24 cellular contexts compared by ENCODE assay signal in genomic region chr14:42548349-42548748, GRCh38.
DNase-seq lines count a peak whose midpoint lies in the region; ATAC-seq and TF ChIP-seq lines count a peak whose summit lies in the region.
"Had no signal": no experiment of that assay in that cellular context is flagged by ENCODE, and none has a peak within 500 bp of the region (broad histone marks: within the 10 kb centered on the region; RNA-seq: fewer than 3 reads in every experiment).

No MANE protein-coding gene starts in this region.

- intact Hi-C loops in Right ventricle myocardium superior (cut with DNase I) (no loop called here), right cardiac atrium (cut with DNase I) (no loop called here)

- H3K4me3 ChIP-seq in right cardiac atrium (ENCODE audit: low read length) (no peak overlapping the region), Karpas-422 (ENCODE audit: low read length) (no peak overlapping the region), fibroblast of pulmonary artery (replicated peaks; ENCODE audit: low read depth, low read length) (no peak overlapping the region)
- H3K4me3 ChIP-seq: A549; BLaER1 treated with 17β-estradiol and CSF1 and Interleukin-3, amounts not matched to agents 10 nM and 100 nM; GM12878 had no signal

- H3K4me2 ChIP-seq in Karpas-422 (ENCODE audit: low read depth, low read length, poor library complexity, severe bottlenecking) = no peak overlapping the region
- H3K4me2 ChIP-seq: A549; BLaER1 treated with 17β-estradiol and CSF1 and Interleukin-3, amounts not matched to agents 10 nM and 100 nM had no signal

- H3K27ac ChIP-seq in right cardiac atrium (ENCODE audit: low read length) (no peak overlapping the region), Karpas-422 (ENCODE audit: low read length) (no peak overlapping the region)
- H3K27ac ChIP-seq: A549; BLaER1 treated with 17β-estradiol and CSF1 and Interleukin-3, amounts not matched to agents 10 nM and 100 nM had no signal

- DNase-seq in Right ventricle myocardium superior = no peak
- DNase-seq in right cardiac atrium = no peak
- no peak for DNase-seq in Karpas-422
- DNase-seq in fibroblast of pulmonary artery (ENCODE audit: low read depth) = peak; percentile 24
- no peak for DNase-seq in stimulated activated effector memory CD8-positive, alpha-beta T cell treated with anti-CD3 and anti-CD28 coated beads, Interleukin-12 subunit alpha, Interleukin-12 subunit beta, amount 100 ng/mL, for 72 hours (ENCODE audit: low spot score in 2 of 2)
- no peak for DNase-seq in RPMI8226
- DNase-seq in activated CD4-positive, alpha-beta T cell treated with anti-CD3 and anti-CD28 coated beads, Interleukin-2, amount 50 U/mL, for 4 hours = no peak
- DNase-seq: 8988T; ACHN; AML-193; BE2C; CD4-positive, alpha-beta T cell; CD8-positive, alpha-beta memory T cell; DMS 273 treated with DMSO at 0.1 percent for 48 hours; DMS79; EL; GDM1; GOT3; H7; HCEC 1CT had no signal

- H3K9ac ChIP-seq in Karpas-422 (ENCODE audit: low read length) = no peak overlapping the region
- H3K9ac ChIP-seq: BLaER1 treated with 17β-estradiol and CSF1 and Interleukin-3, amounts not matched to agents 10 nM and 100 nM had no signal

- peaks cover 19% of the 10 kb centered on the region for H3K9me3 Mint-ChIP-seq in stimulated activated effector memory CD8-positive, alpha-beta T cell treated with anti-CD3 and anti-CD28 coated beads, Interleukin-12 subunit alpha, Interleukin-12 subunit beta, amount 100 ng/mL, for 72 hours

- TF ChIP-seq CTCF in fibroblast of pulmonary artery (IDR thresholded peaks at IDR 0.05; ENCODE audit: low read length, missing control alignments) = no peak

- no peaks in the 10 kb centered on the region for H3K27me3 ChIP-seq in right cardiac atrium (ENCODE audit: control insufficient read depth, insufficient read depth)
- H3K27me3 ChIP-seq in Karpas-422 (ENCODE audit: low read length) = no peaks in the 10 kb centered on the region
- H3K27me3 ChIP-seq: BE2C; BLaER1 treated with 17β-estradiol and CSF1 and Interleukin-3, amounts not matched to agents 10 nM and 100 nM had no signal

- H3K27ac Mint-ChIP-seq in stimulated activated effector memory CD8-positive, alpha-beta T cell treated with anti-CD3 and anti-CD28 coated beads, Interleukin-12 subunit alpha, Interleukin-12 subunit beta, amount 100 ng/mL, for 72 hours = no peak overlapping the region
- H3K27ac Mint-ChIP-seq: CD14-positive monocyte; CD4-positive, alpha-beta T cell; CD8-positive, alpha-beta memory T cell had no signal

- no peaks in the 10 kb centered on the region; the same call in 1 of the 2 replicates for H3K36me3 ChIP-seq in Karpas-422 (ENCODE audit: insufficient read depth, low read length)
- H3K36me3 ChIP-seq: BE2C; BLaER1 treated with 17β-estradiol and CSF1 and Interleukin-3, amounts not matched to agents 10 nM and 100 nM had no signal

- H2AFZ ChIP-seq in Karpas-422 (ENCODE audit: low read length) = peak overlapping the region; percentile 41

- H3K9me3 ChIP-seq in right cardiac atrium (ENCODE audit: control insufficient read depth, low read length) (no peaks in the 10 kb centered on the region), Karpas-422 (ENCODE audit: low read length) (peaks cover 7% of the 10 kb centered on the region)
- H3K9me3 ChIP-seq: A549; BE2C; BLaER1 treated with 17β-estradiol and CSF1 and Interleukin-3, amounts not matched to agents 10 nM and 100 nM had no signal

- no peaks in the 10 kb centered on the region for H3K4me1 ChIP-seq in right cardiac atrium (ENCODE audit: control insufficient read depth, insufficient read depth, low read length)
- no peaks in the 10 kb centered on the region for H3K4me1 ChIP-seq in Karpas-422 (ENCODE audit: low read length)
- H3K4me1 ChIP-seq: A549; BE2C; BLaER1 treated with 17β-estradiol and CSF1 and Interleukin-3, amounts not matched to agents 10 nM and 100 nM had no signal

- H3K79me2 ChIP-seq in Karpas-422 (ENCODE audit: low read length) = no peaks in the 10 kb centered on the region

- H3K4me3 Mint-ChIP-seq in stimulated activated effector memory CD8-positive, alpha-beta T cell treated with anti-CD3 and anti-CD28 coated beads, Interleukin-12 subunit alpha, Interleukin-12 subunit beta, amount 100 ng/mL, for 72 hours = no peak overlapping the region
- H3K4me3 Mint-ChIP-seq: CD14-positive monocyte; CD4-positive, alpha-beta T cell; CD8-positive, alpha-beta memory T cell had no signal

- H3K36me3 Mint-ChIP-seq in stimulated activated effector memory CD8-positive, alpha-beta T cell treated with anti-CD3 and anti-CD28 coated beads, Interleukin-12 subunit alpha, Interleukin-12 subunit beta, amount 100 ng/mL, for 72 hours = no peaks in the 10 kb centered on the region
- H3K36me3 Mint-ChIP-seq: CD14-positive monocyte; CD8-positive, alpha-beta memory T cell had no signal

- no peaks in the 10 kb centered on the region for H4K20me1 ChIP-seq in Karpas-422 (ENCODE audit: insufficient read depth, low read depth, low read length)
- H4K20me1 ChIP-seq: BLaER1 treated with 17β-estradiol and CSF1 and Interleukin-3, amounts not matched to agents 10 nM and 100 nM had no signal

- no peaks in the 10 kb centered on the region for H3K4me1 Mint-ChIP-seq in stimulated activated effector memory CD8-positive, alpha-beta T cell treated with anti-CD3 and anti-CD28 coated beads, Interleukin-12 subunit alpha, Interleukin-12 subunit beta, amount 100 ng/mL, for 72 hours
- H3K4me1 Mint-ChIP-seq: CD14-positive monocyte; CD8-positive, alpha-beta memory T cell had no signal

- H3K9me2 ChIP-seq in Karpas-422 (replicated peaks; ENCODE audit: insufficient read depth, low read length) = no peaks in the 10 kb centered on the region

- peak; percentile 81 for ATAC-seq in Right ventricle myocardium superior (ENCODE audit: poor library complexity)
- no peak for ATAC-seq in right cardiac atrium
- ATAC-seq in stimulated activated effector memory CD8-positive, alpha-beta T cell treated with anti-CD3 and anti-CD28 coated beads, Interleukin-12 subunit alpha, Interleukin-12 subunit beta, amount 100 ng/mL, for 72 hours = peak; percentile 16
- ATAC-seq: A549, GM12878 had no signal

Comparison
In these comparisons a context has a peak if more than half of its experiments do, and no peak if none do; other contexts are left out.
1. ATAC-seq: peak in Right ventricle myocardium superior (single experiment) and stimulated activated effector memory CD8-positive, alpha-beta T cell treated with anti-CD3 and anti-CD28 coated beads, Interleukin-12 subunit alpha, Interleukin-12 subunit beta, amount 100 ng/mL, for 72 hours (single experiment); none in right cardiac atrium (0 of 2).